In genomic region chr11:131005829-131006228, GRCh38 we compare ENCODE assay signal across 31 cellular contexts.
A peak's percentile ranks its signal among the peaks of the same experiment; 100 is the strongest.
DNase-seq lines count a peak whose midpoint lies in the region; ATAC-seq and TF ChIP-seq lines count a peak whose summit lies in the region.
"Had no signal": no experiment of that assay in that cellular context is flagged by ENCODE, and none has a peak within 500 bp of the region (broad histone marks: within the 10 kb centered on the region; RNA-seq: fewer than 3 reads in every experiment).

No MANE protein-coding gene starts in this region.

- H3K4me3 ChIP-seq in IMR-90 (ENCODE audit: insufficient read depth, low read depth, low read length): no peak overlapping the region
- H3K4me3 ChIP-seq: A549; BLaER1; BLaER1 treated with 17β-estradiol and CSF1 and Interleukin-3, amounts not matched to agents 10 nM and 100 nM had no signal

- H3K4ac ChIP-seq in IMR-90 (ENCODE audit: low read depth, low read length): no peak overlapping the region

- intact Hi-C loops in IMR-90 (cut with micrococcal nuclease): no loop called here

- H3K56ac ChIP-seq in IMR-90 (ENCODE audit: extremely low read depth, insufficient read depth, low read length): no peak overlapping the region

- H3K36me3 ChIP-seq in IMR-90 (ENCODE audit: control insufficient read depth, insufficient read depth, low read length): no peaks in the 10 kb centered on the region
- H3K36me3 ChIP-seq: BE2C; BLaER1; BLaER1 treated with 17β-estradiol and CSF1 and Interleukin-3, amounts not matched to agents 10 nM and 100 nM had no signal

- H3K9me3 ChIP-seq in IMR-90 (ENCODE audit: control insufficient read depth, insufficient read depth, low read length): no peaks in the 10 kb centered on the region
- H3K9me3 ChIP-seq: BE2C, BLaER1 had no signal

- H3K9me1 ChIP-seq in IMR-90 (ENCODE audit: insufficient read depth, low read length): 0 out of 2 replicates have a peak, but pooled peaks cover 3% of the 10 kb centered on the region

- H2AFZ ChIP-seq in IMR-90 (replicated peaks; ENCODE audit: low read length, poor library complexity): no peak overlapping the region

- H4K5ac ChIP-seq in IMR-90 (ENCODE audit: low read depth, low read length): no peak overlapping the region

- CTCF ChIA-PET in IMR-90 (lab: Yijun Ruan, JAX) (interaction anchor here (1.2 kb wide), 1 partner anchor 19 kb away, joined by 4 read pairs; no protein-coding TSS in a partner anchor), WTC11 (lab: Charles Lee) (no interaction called here)

- H2BK120ac ChIP-seq in IMR-90 (ENCODE audit: low read depth, low read length): no peak overlapping the region; the same call in none of the 2 replicates

- no peak overlapping the region for H3K4me2 ChIP-seq in IMR-90 (ENCODE audit: low read depth, low read length)
- H3K4me2 ChIP-seq: A549; BLaER1; BLaER1 treated with 17β-estradiol and CSF1 and Interleukin-3, amounts not matched to agents 10 nM and 100 nM had no signal

- H2BK5ac ChIP-seq in IMR-90 (ENCODE audit: low read depth, low read length, poor library complexity, severe bottlenecking): no peak overlapping the region

- H4K8ac ChIP-seq in IMR-90 (ENCODE audit: low read depth in 2 of 2, low read length in 2 of 2): peak overlapping the region in 1 of 2 experiments; percentile 50; a peak in 1 of 4 replicates

- no peak overlapping the region for H3K23ac ChIP-seq in IMR-90 (ENCODE audit: low read depth, low read length)

- POLR2A ChIA-PET in IMR-90 (lab: Charles Lee; ENCODE audit: unreplicated experiment): no interaction called here
- POLR2A ChIA-PET in WTC11 (lab: Charles Lee): no interaction called here

- no peak overlapping the region for H3K14ac ChIP-seq in IMR-90 (replicated peaks; ENCODE audit: low read depth, low read length)

- no peaks in the 10 kb centered on the region for H4K20me1 ChIP-seq in IMR-90 (ENCODE audit: insufficient read depth, low read length)
- H4K20me1 ChIP-seq: BLaER1; BLaER1 treated with 17β-estradiol and CSF1 and Interleukin-3, amounts not matched to agents 10 nM and 100 nM had no signal

- H3K79me1 ChIP-seq in IMR-90 (ENCODE audit: low read depth in 1 of 2, low read length in 2 of 2): no peaks in the 10 kb centered on the region

- no peak overlapping the region for H3K18ac ChIP-seq in IMR-90 (ENCODE audit: low read depth, low read length)

- no peak overlapping the region for H3K9ac ChIP-seq in IMR-90 (ENCODE audit: low read depth, low read length)
- H3K9ac ChIP-seq: BLaER1; BLaER1 treated with 17β-estradiol and CSF1 and Interleukin-3, amounts not matched to agents 10 nM and 100 nM had no signal

- peak overlapping the region; percentile 39; the same call in 1 of the 2 replicates for H2AK5ac ChIP-seq in IMR-90 (ENCODE audit: low read depth, low read length)

- WGBS in IMR-90 (ENCODE audit: extremely low coverage in 2 of 2, insufficient read length in 1 of 2), 2 experiments: no CpG with 5 or more reads among the region's 3 CpGs

- no peak overlapping the region for H3K27ac ChIP-seq in IMR-90 (ENCODE audit: insufficient read depth, low read length)
- H3K27ac ChIP-seq: 22Rv1; A549; BLaER1; BLaER1 treated with 17β-estradiol and CSF1 and Interleukin-3, amounts not matched to agents 10 nM and 100 nM; C4-2B had no signal

- H3K4me1 Mint-ChIP-seq in WTC11: no peaks in the 10 kb centered on the region
- H3K4me1 Mint-ChIP-seq in activated naive CD8-positive, alpha-beta T cell treated with anti-CD3 and anti-CD28 coated beads, Interleukin-2, amount 50 U/mL, for 24 hours: no peaks in the 10 kb centered on the region
- H3K4me1 Mint-ChIP-seq: B cell; CD14-positive monocyte; CD4-positive, alpha-beta memory T cell; CD4-positive, CD25-positive, alpha-beta regulatory T cell; CD8-positive, alpha-beta memory T cell had no signal

- dilution Hi-C loops in IMR-90 (cut with HindIII; ENCODE audit: low sequenced_read_pairs, unreplicated experiment): no loop called here

- H3K27me3 ChIP-seq in IMR-90 (ENCODE audit: control insufficient read depth, insufficient read depth, low read length): no peaks in the 10 kb centered on the region
- H3K27me3 ChIP-seq: BE2C; BLaER1; BLaER1 treated with 17β-estradiol and CSF1 and Interleukin-3, amounts not matched to agents 10 nM and 100 nM had no signal

- no peak overlapping the region for H3K27ac Mint-ChIP-seq in WTC11
- H3K27ac Mint-ChIP-seq in activated naive CD8-positive, alpha-beta T cell treated with anti-CD3 and anti-CD28 coated beads, Interleukin-2, amount 50 U/mL, for 24 hours: no peak overlapping the region
- H3K27ac Mint-ChIP-seq: B cell; CD14-positive monocyte; CD4-positive, alpha-beta T cell; CD4-positive, CD25-positive, alpha-beta regulatory T cell; CD8-positive, alpha-beta memory T cell; CD8-positive, alpha-beta T cell had no signal

- H2BK20ac ChIP-seq in IMR-90 (ENCODE audit: low read depth, low read length): peak overlapping the region; percentile 50; the same call in 1 of the 2 replicates

- no peak for TF ChIP-seq POLR2A in IMR-90 (IDR thresholded peaks at IDR 0.05; ENCODE audit: low read depth, low read length)

- H3K9me3 Mint-ChIP-seq in WTC11: peaks cover 9% of the 10 kb centered on the region
- peaks cover 10% of the 10 kb centered on the region for H3K9me3 Mint-ChIP-seq in activated naive CD8-positive, alpha-beta T cell treated with anti-CD3 and anti-CD28 coated beads, Interleukin-2, amount 50 U/mL, for 24 hours

- no peak for TF ChIP-seq RAD21 in IMR-90 (IDR thresholded peaks at IDR 0.05; ENCODE audit: low read length)

- H2AK9ac ChIP-seq in IMR-90 (replicated peaks; ENCODE audit: low read depth, low read length, poor library complexity): no peak overlapping the region

- in situ Hi-C loops in IMR-90 (cut with MboI; ENCODE audit: low sequenced_read_pairs): no loop called here

- H3K4me1 ChIP-seq in IMR-90 (ENCODE audit: control insufficient read depth, insufficient read depth, low read length): peaks cover 4% of the 10 kb centered on the region; the same call in 1 of the 2 replicates
- H3K4me1 ChIP-seq: BE2C; BLaER1; BLaER1 treated with 17β-estradiol and CSF1 and Interleukin-3, amounts not matched to agents 10 nM and 100 nM; Caco-2 had no signal

- H3K4me3 Mint-ChIP-seq in WTC11: no peak overlapping the region
- no peak overlapping the region for H3K4me3 Mint-ChIP-seq in activated naive CD8-positive, alpha-beta T cell treated with anti-CD3 and anti-CD28 coated beads, Interleukin-2, amount 50 U/mL, for 24 hours
- H3K4me3 Mint-ChIP-seq: B cell; CD14-positive monocyte; CD4-positive, alpha-beta memory T cell; CD4-positive, alpha-beta T cell; CD4-positive, CD25-positive, alpha-beta regulatory T cell; CD8-positive, alpha-beta memory T cell; CD8-positive, alpha-beta T cell had no signal

- no peak for DNase-seq in IMR-90
- DNase-seq in WTC11 (ENCODE audit: low spot score): no peak
- no peak for DNase-seq in activated naive CD8-positive, alpha-beta T cell treated with anti-CD3 and anti-CD28 coated beads, Interleukin-2, amount 50 U/mL, for 24 hours
- no peak for DNase-seq in NCI-H2227 treated with DMSO at 0.1 percent for 48 hours (lab: John Stamatoyannopoulos, UW)
- DNase-seq: 8988T; ACHN; AML-193; BE2C; C1 segment of cervical spinal cord; Caco-2; Calu3; CD4-positive, alpha-beta memory T cell; CD4-positive, alpha-beta T cell; CD4-positive, CD25-positive, alpha-beta regulatory T cell; CD8-positive, alpha-beta memory T cell; CD8-positive, alpha-beta T cell; COR-L47; DMS 273 treated with DMSO at 0.1 percent for 48 hours; DMS153; DMS53; DMS79; DMS79 treated with DMSO at 0.1 percent for 48 hours; DND-41; EL had no signal

- no peak overlapping the region for H2BK15ac ChIP-seq in IMR-90 (ENCODE audit: low read depth, low read length)

- no peaks in the 10 kb centered on the region for H3K36me3 Mint-ChIP-seq in WTC11
- no peaks in the 10 kb centered on the region for H3K36me3 Mint-ChIP-seq in activated naive CD8-positive, alpha-beta T cell treated with anti-CD3 and anti-CD28 coated beads, Interleukin-2, amount 50 U/mL, for 24 hours (ENCODE audit: low read depth)
- H3K36me3 Mint-ChIP-seq: CD14-positive monocyte; CD4-positive, alpha-beta memory T cell; CD4-positive, CD25-positive, alpha-beta regulatory T cell; CD8-positive, alpha-beta memory T cell; CD8-positive, alpha-beta T cell had no signal

- ATAC-seq in IMR-90 (ENCODE audit: low read depth) (no peak), WTC11 (no peak)
- ATAC-seq in activated naive CD8-positive, alpha-beta T cell treated with anti-CD3 and anti-CD28 coated beads, Interleukin-2, amount 50 U/mL, for 24 hours: no peak
- ATAC-seq: A549; CD8-positive, alpha-beta T cell had no signal

- H4K91ac ChIP-seq in IMR-90 (ENCODE audit: insufficient read depth, low read depth, low read length): no peak overlapping the region; the same call in 1 of the 2 replicates

- no peak for TF ChIP-seq CTCF in IMR-90 (conservative IDR thresholded peaks at IDR 0.05; ENCODE audit: low read depth, low read length)
- TF ChIP-seq CTCF in WTC11 (IDR thresholded peaks at IDR 0.05): no peak

- no TSS peak for BruUV-seq in IMR-90 (replicated peaks; lab: Mats Ljungman, UMichigan)

- no peaks in the 10 kb centered on the region; the same call in none of the 2 replicates for H3K27me3 Mint-ChIP-seq in WTC11 (ENCODE audit: low read depth)
- peaks cover 9% of the 10 kb centered on the region for H3K27me3 Mint-ChIP-seq in activated naive CD8-positive, alpha-beta T cell treated with anti-CD3 and anti-CD28 coated beads, Interleukin-2, amount 50 U/mL, for 24 hours

TF ChIP-seq in IMR-90, 13 proteins besides CTCF, POLR2A, EP300 and RAD21 (continues in another document):
- no peak for TF ChIP-seq BHLHE40 (IDR thresholded peaks at IDR 0.05; ENCODE audit: low read depth, low read length)
- no peak for TF ChIP-seq SMC3 (IDR thresholded peaks at IDR 0.05; ENCODE audit: low read depth, low read length)
- TF ChIP-seq RFX5 (IDR thresholded peaks at IDR 0.05; ENCODE audit: low read depth, low read length): no peak
- TF ChIP-seq NFE2L2 (IDR thresholded peaks at IDR 0.05; ENCODE audit: low read depth, low read length): no peak
- no peak for TF ChIP-seq MXI1 (IDR thresholded peaks at IDR 0.05; ENCODE audit: borderline replicate concordance, low read depth, low read length)

TF ChIP-seq in WTC11, 78 proteins besides CTCF, POLR2A, EP300 and RAD21:
- TF ChIP-seq, protein P1, sequence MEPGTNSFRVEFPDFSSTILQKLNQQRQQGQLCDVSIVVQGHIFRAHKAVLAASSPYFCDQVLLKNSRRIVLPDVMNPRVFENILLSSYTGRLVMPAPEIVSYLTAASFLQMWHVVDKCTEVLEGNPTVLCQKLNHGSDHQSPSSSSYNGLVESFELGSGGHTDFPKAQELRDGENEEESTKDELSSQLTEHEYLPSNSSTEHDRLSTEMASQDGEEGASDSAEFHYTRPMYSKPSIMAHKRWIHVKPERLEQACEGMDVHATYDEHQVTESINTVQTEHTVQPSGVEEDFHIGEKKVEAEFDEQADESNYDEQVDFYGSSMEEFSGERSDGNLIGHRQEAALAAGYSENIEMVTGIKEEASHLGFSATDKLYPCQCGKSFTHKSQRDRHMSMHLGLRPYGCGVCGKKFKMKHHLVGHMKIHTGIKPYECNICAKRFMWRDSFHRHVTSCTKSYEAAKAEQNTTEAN (CRISPR knock-in tag; IDR thresholded peaks at IDR 0.05): no peak
- peak; percentile 95 for TF ChIP-seq HMGA2 (CRISPR knock-in tag; IDR thresholded peaks at IDR 0.05)
